1 cellular context compared by ENCODE assay signal in genomic region chr5:139635191-139635590, GRCh38.
TF ChIP-seq lines count a peak whose summit lies in the region.

No MANE protein-coding gene starts in this region.

TF ChIP-seq in H1, 55 proteins besides CTCF, POLR2A, EP300 and RAD21 (continued from another document):
- TF ChIP-seq ZNF274 (IDR thresholded peaks at IDR 0.05; ENCODE audit: borderline replicate concordance, extremely low read depth, low read length) (no peak), SIRT6 (IDR thresholded peaks at IDR 0.05; ENCODE audit: low read length) (no peak), BRCA1 (IDR thresholded peaks at IDR 0.05; ENCODE audit: low read depth, low read length) (no peak), CBX8 (IDR thresholded peaks at IDR 0.05; ENCODE audit: borderline replicate concordance, low read depth, low read length) (no peak), BACH1 (IDR thresholded peaks at IDR 0.05; ENCODE audit: low read length) (no peak), GTF2F1 (IDR thresholded peaks at IDR 0.05; ENCODE audit: borderline replicate concordance, low read depth, low read length) (no peak)
